Comparison of ENCODE assay signal across 16 cellular contexts in the genomic region with DNA sequence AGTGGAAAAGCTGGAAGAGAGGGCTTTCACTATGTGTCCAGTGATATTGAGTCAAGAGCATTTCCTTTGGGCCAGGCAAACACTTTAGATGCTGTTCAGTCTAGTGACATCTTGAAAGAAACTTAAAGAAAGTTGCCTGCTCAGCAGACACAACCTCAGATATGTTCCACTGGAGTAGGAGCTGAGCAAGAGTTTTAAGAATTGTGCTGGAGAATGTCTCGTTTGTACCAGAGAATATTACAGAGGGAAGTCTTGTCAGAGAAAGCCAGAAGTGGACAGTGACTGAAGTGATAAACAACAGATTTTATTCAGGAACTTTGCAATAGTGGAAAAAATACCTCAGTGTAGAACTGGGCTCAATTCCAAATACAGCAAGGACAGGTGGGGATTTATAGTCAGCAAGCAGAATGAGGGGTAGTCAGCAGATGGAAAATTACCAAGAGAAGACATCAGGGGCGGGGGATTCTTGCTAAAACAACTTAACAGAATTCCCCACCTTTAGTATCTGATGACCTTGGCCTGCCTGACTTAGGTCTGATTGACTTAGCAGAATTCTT. TPM values are rescaled to one million over a fixed set of nuclear protein-coding genes. Genes with fewer than 3 reads are reported as not detected.
DNase-seq lines count a peak whose midpoint lies in the region; ATAC-seq and TF ChIP-seq lines count a peak whose summit lies in the region.
"Had no signal": no experiment of that assay in that cellular context is flagged by ENCODE, and none has a peak within 500 bp of the region (broad histone marks: within the 10 kb centered on the region; RNA-seq: fewer than 3 reads in every experiment).

No MANE protein-coding gene starts in this region.

- intact Hi-C loops in psoas muscle (cut with DNase I): no loop called here

- H2AFZ ChIP-seq in hepatocyte: no peak overlapping the region

- H3K79me2 ChIP-seq in hepatocyte: peaks cover 98% of the 10 kb centered on the region

- no peak overlapping the region for H3K4me2 ChIP-seq in hepatocyte

- 73% methylated on average over 2 of the region's 2 CpGs for WGBS in hepatocyte (ENCODE audit: low lambda C conversion rate, missing lambda C conversion rate)
- WGBS in psoas muscle, 3 donors: 52 to 64% (median 61%) methylated on average over 2 of the region's 2 CpGs

- H3K9me3 ChIP-seq in hepatocyte (ENCODE audit: low read depth): no peaks in the 10 kb centered on the region
- H3K9me3 ChIP-seq in skeletal muscle tissue (ENCODE audit: control insufficient read depth in 3 of 3, low read length in 3 of 3): no peaks in the 10 kb centered on the region
- H3K9me3 ChIP-seq in psoas muscle: no peaks in the 10 kb centered on the region

- peaks cover 13% of the 10 kb centered on the region for H4K20me1 ChIP-seq in hepatocyte (ENCODE audit: insufficient read depth, poor library complexity, severe bottlenecking)

- H3K27me3 Mint-ChIP-seq in activated T-cell treated with anti-CD3 and anti-CD28 coated beads, Interleukin-2, amount 50 U/mL, for 24 hours: no peaks in the 10 kb centered on the region
- H3K27me3 Mint-ChIP-seq in activated T-cell treated with anti-CD3 and anti-CD28 coated beads, Interleukin-2, amount 50 U/mL, for 4 hours (ENCODE audit: low read depth): no peaks in the 10 kb centered on the region
- no peaks in the 10 kb centered on the region for H3K27me3 Mint-ChIP-seq in WTC11 (ENCODE audit: low read depth)

- no peaks in the 10 kb centered on the region for H3K27me3 ChIP-seq in hepatocyte
- no peaks in the 10 kb centered on the region for H3K27me3 ChIP-seq in skeletal muscle tissue (ENCODE audit: control insufficient read depth in 3 of 3, insufficient read depth in 3 of 3, low read length in 3 of 3)
- H3K27me3 ChIP-seq in psoas muscle (ENCODE audit: insufficient read depth in 3 of 3, low read length in 2 of 3): no peaks in the 10 kb centered on the region

- peaks cover 57% of the 10 kb centered on the region for H3K36me3 Mint-ChIP-seq in activated T-cell treated with anti-CD3 and anti-CD28 coated beads, Interleukin-2, amount 50 U/mL, for 24 hours (ENCODE audit: low read depth)
- peaks cover 20% of the 10 kb centered on the region for H3K36me3 Mint-ChIP-seq in activated T-cell treated with anti-CD3 and anti-CD28 coated beads, Interleukin-2, amount 50 U/mL, for 4 hours (ENCODE audit: insufficient read depth)
- peaks cover 13% of the 10 kb centered on the region for H3K36me3 Mint-ChIP-seq in WTC11

- H3K27ac ChIP-seq in hepatocyte: peak overlapping the region; percentile 3
- peak overlapping the region; percentile 6 for H3K27ac ChIP-seq in skeletal muscle tissue (ENCODE audit: low read depth, low read length)
- no peak overlapping the region for H3K27ac ChIP-seq in psoas muscle
- H3K27ac ChIP-seq: epithelial cell of prostate had no signal

- H3K4me1 ChIP-seq in hepatocyte (ENCODE audit: insufficient read depth): peaks cover 12% of the 10 kb centered on the region
- peaks cover 20 to 40% (median 33%) of the 10 kb centered on the region in 3 donors for H3K4me1 ChIP-seq in skeletal muscle tissue (ENCODE audit: control insufficient read depth in 3 of 3, insufficient read depth in 3 of 3, low read length in 3 of 3)
- peaks cover 63% of the 10 kb centered on the region for H3K4me1 ChIP-seq in psoas muscle

- H3K9me2 ChIP-seq in hepatocyte (replicated peaks; ENCODE audit: insufficient read depth): no peaks in the 10 kb centered on the region

- TF ChIP-seq CTCF in WTC11 (IDR thresholded peaks at IDR 0.05) (no peak), hepatocyte (IDR thresholded peaks at IDR 0.05; ENCODE audit: poor library complexity) (no peak), psoas muscle (IDR thresholded peaks at IDR 0.05) (no peak)

- H3K4me1 Mint-ChIP-seq in activated T-cell treated with anti-CD3 and anti-CD28 coated beads, Interleukin-2, amount 50 U/mL, for 24 hours (ENCODE audit: low read depth): peaks cover 66% of the 10 kb centered on the region
- H3K4me1 Mint-ChIP-seq in activated T-cell treated with anti-CD3 and anti-CD28 coated beads, Interleukin-2, amount 50 U/mL, for 4 hours (ENCODE audit: low read depth): peaks cover 59% of the 10 kb centered on the region
- H3K4me1 Mint-ChIP-seq in WTC11: peaks cover 62% of the 10 kb centered on the region

- no peak overlapping the region for H3K9ac ChIP-seq in skeletal muscle tissue (ENCODE audit: low read depth in 1 of 3, low read length in 3 of 3)

- H3K9me3 Mint-ChIP-seq in activated T-cell treated with anti-CD3 and anti-CD28 coated beads, Interleukin-2, amount 50 U/mL, for 24 hours: peaks cover 12% of the 10 kb centered on the region
- peaks cover 10% of the 10 kb centered on the region for H3K9me3 Mint-ChIP-seq in activated T-cell treated with anti-CD3 and anti-CD28 coated beads, Interleukin-2, amount 50 U/mL, for 4 hours
- H3K9me3 Mint-ChIP-seq in WTC11: peaks cover 16% of the 10 kb centered on the region

- H3K36me3 ChIP-seq in hepatocyte (replicated peaks; ENCODE audit: insufficient read depth, low read depth) (no peaks in the 10 kb centered on the region), skeletal muscle tissue (ENCODE audit: control insufficient read depth in 3 of 3, insufficient read depth in 3 of 3, low read length in 3 of 3) (no peaks in the 10 kb centered on the region), psoas muscle (ENCODE audit: insufficient read depth in 1 of 2, low read depth in 1 of 2) (no peaks in the 10 kb centered on the region)

- no peak for ATAC-seq in activated T-cell treated with anti-CD3 and anti-CD28 coated beads, Interleukin-2, amount 50 U/mL, for 4 hours
- no peak for ATAC-seq in WTC11
- no peak for ATAC-seq in psoas muscle
- ATAC-seq: Right ventricle myocardium inferior had no signal

- DNase-seq in activated T-cell treated with anti-CD3 and anti-CD28 coated beads, Interleukin-2, amount 50 U/mL, for 24 hours: no peak
- no peak for DNase-seq in activated T-cell treated with anti-CD3 and anti-CD28 coated beads, Interleukin-2, amount 50 U/mL, for 4 hours
- no peak for DNase-seq in WTC11 (ENCODE audit: low spot score)
- no peak for DNase-seq in hepatocyte (ENCODE audit: low spot score)
- no peak for DNase-seq in COLO668 (lab: John Stamatoyannopoulos, UW; ENCODE audit: unreplicated experiment)
- no peak for DNase-seq in GM03348 (ENCODE audit: low spot score)
- no peak for DNase-seq in psoas muscle
- DNase-seq: activated CD4-positive, CD25-positive, alpha-beta regulatory T cell treated with anti-CD3 and anti-CD28 coated beads, Interleukin-2, amount 50 U/mL, for 72 hours; GF-D8; mammary epithelial cell; NCI-H1417; stimulated activated naive CD4-positive, alpha-beta T cell treated with Interleukin-2 at 50 U/mL for 16 hours had no signal

- no peak overlapping the region for H3K4me3 ChIP-seq in hepatocyte
- no peak overlapping the region for H3K4me3 ChIP-seq in skeletal muscle tissue (ENCODE audit: low read length in 3 of 3)
- no peak overlapping the region for H3K4me3 ChIP-seq in psoas muscle
- H3K4me3 ChIP-seq: skin epidermis had no signal

- CTCF ChIA-PET in WTC11 (lab: Charles Lee): interaction anchor here (0.5 to 1.7 kb wide), 3 partner anchors 21 to 116 kb away, joined by 4 to 6 read pairs (median 5); no protein-coding TSS in a partner anchor

- H3K4me3 Mint-ChIP-seq in activated T-cell treated with anti-CD3 and anti-CD28 coated beads, Interleukin-2, amount 50 U/mL, for 24 hours: no peak overlapping the region
- H3K4me3 Mint-ChIP-seq in activated T-cell treated with anti-CD3 and anti-CD28 coated beads, Interleukin-2, amount 50 U/mL, for 4 hours: no peak overlapping the region
- H3K4me3 Mint-ChIP-seq in WTC11: no peak overlapping the region

- H3K27ac Mint-ChIP-seq in activated T-cell treated with anti-CD3 and anti-CD28 coated beads, Interleukin-2, amount 50 U/mL, for 24 hours: peak overlapping the region; percentile 26
- H3K27ac Mint-ChIP-seq in WTC11: peak overlapping the region; percentile 61; the same call in 1 of the 2 replicates

- POLR2A ChIA-PET in WTC11 (lab: Charles Lee): no interaction called here

TF ChIP-seq in WTC11, 78 proteins besides CTCF, POLR2A, EP300 and RAD21:
- TF ChIP-seq NR2C2 (CRISPR knock-in tag; IDR thresholded peaks at IDR 0.05) (no peak), ATF2 (CRISPR knock-in tag; IDR thresholded peaks at IDR 0.05; ENCODE audit: borderline replicate concordance, low read depth) (no peak)

RNA-seq across cellular contexts. Expression of gene ZDHHC17, which starts 18.6 kb away (rescaled TPM):
- 10 to 100 TPM; 20.5 to 28.1 (median 25.4) TPM for total RNA-seq in activated T-cell treated with anti-CD3 and anti-CD28 coated beads, Interleukin-2, amount 50 U/mL, for 4 hours
- total RNA-seq in WTC11 (2021) (30.7 to 36.9 TPM (median 30.7 TPM) in 3 replicates), hepatocyte (39.8 and 48.6 TPM in 2 replicates), skeletal muscle tissue (123 TPM), psoas muscle (10 to 100 TPM; 20.2 to 22.7 (median 21.1) TPM)
- polyA plus RNA-seq in hepatocyte (11.7 and 16.5 TPM in 2 replicates), psoas muscle (10 to 100 TPM in 1 of 3 donors, 1 to 10 TPM in 2; 7.8 to 10.9 (median 8.4) TPM)
